15 cellular contexts compared by ENCODE assay signal in genomic region chr12:25712169-25712568, GRCh38.
DNase-seq lines count a peak whose midpoint lies in the region; ATAC-seq, FAIRE-seq and TF ChIP-seq lines count a peak whose summit lies in the region.
"Had no signal": no experiment of that assay in that cellular context is flagged by ENCODE, and none has a peak within 500 bp of the region (broad histone marks: within the 10 kb centered on the region; RNA-seq: fewer than 3 reads in every experiment).

No MANE protein-coding gene starts in this region.

- CTCF ChIA-PET in GM12878 (lab: Yijun Ruan, JAX): interaction anchor here (1.3 to 1.6 kb wide), 2 partner anchors 23 to 471 kb away, joined by 3 read pairs; no protein-coding TSS in a partner anchor

- intact Hi-C loops in GM12878 (cut with micrococcal nuclease; ENCODE audit: unreplicated experiment): loop anchor here (10.0 kb wide), 1 partner anchor 487 kb away; no protein-coding TSS in a partner anchor
- intact Hi-C loops in right cardiac atrium (cut with DNase I): no loop called here

- TF ChIP-seq RAD21 in GM12878 (IDR thresholded peaks at IDR 0.05; ENCODE audit: insufficient read depth, low read depth, low read length): no peak

- H3K27ac ChIP-seq in GM12878 (ENCODE audit: control insufficient read depth, insufficient read depth): no peak overlapping the region
- H3K27ac ChIP-seq in right cardiac atrium (ENCODE audit: low read length): no peak overlapping the region
- H3K27ac ChIP-seq: C4-2B, foreskin keratinocyte, SJSA1 had no signal

- no peak for TF ChIP-seq CTCF in GM12878 (IDR thresholded peaks at IDR 0.05 in 2 of 3, conservative IDR thresholded peaks at IDR 0.05 in 1 of 3; ENCODE audit: control insufficient read depth in 2 of 3, extremely low read depth in 1 of 3, insufficient read depth in 1 of 3, low read depth in 3 of 3, low read length in 3 of 3)

- H3K4me1 ChIP-seq in GM12878 (ENCODE audit: control insufficient read depth, insufficient read depth, low read length) (peaks cover 24% of the 10 kb centered on the region), right cardiac atrium (ENCODE audit: control insufficient read depth, insufficient read depth, low read length) (peaks cover 1% of the 10 kb centered on the region)
- H3K4me1 ChIP-seq: SJSA1 had no signal

- RAD21 ChIA-PET in GM12878 (lab: Charles Lee; ENCODE audit: unreplicated experiment): no interaction called here

- ATAC-seq in GM18867 (IDR thresholded peaks at IDR 0.05; ENCODE audit: unreplicated experiment) (peak; percentile 44), GM21529 (IDR thresholded peaks at IDR 0.05; ENCODE audit: unreplicated experiment) (peak; percentile 48), HG03342 (IDR thresholded peaks at IDR 0.05; ENCODE audit: unreplicated experiment) (peak; percentile 51), GM12878 (peak; percentile 81), right cardiac atrium (no peak)
- ATAC-seq: foreskin keratinocyte; stimulated activated naive CD8-positive, alpha-beta T cell treated with anti-CD3 and anti-CD28 coated beads, Interleukin-15, amount 100 ng/mL, for 72 hours had no signal

- H3K4me3 ChIP-seq in GM12878 (no peak overlapping the region), right cardiac atrium (ENCODE audit: low read length) (no peak overlapping the region)
- H3K4me3 ChIP-seq: SJSA1 had no signal

- peak overlapping the region; percentile 68; the same call in 1 of the 2 replicates for H3K4me2 ChIP-seq in GM12878 (ENCODE audit: control insufficient read depth, insufficient read depth)

- no TSS peak for BruUV-seq in GM12878 (replicated peaks; lab: Mats Ljungman, UMichigan)

- DNase-seq in GM12878 (ENCODE audit: low read depth, low spot score): peak; percentile 42
- DNase-seq in NCI-H2196 treated with DMSO at 0.1 percent for 48 hours (lab: John Stamatoyannopoulos, UW; ENCODE audit: unreplicated experiment): no peak
- DNase-seq in pons (ENCODE audit: low spot score): no peak
- DNase-seq in right cardiac atrium: no peak
- DNase-seq: activated naive CD4-positive, alpha-beta T cell treated with Interleukin-2 at 50 U/mL for 16 hours; DMS79 treated with DMSO at 0.1 percent for 48 hours; effector CD4-positive, alpha-beta T cell; foreskin keratinocyte; NCI-H2029 treated with DMSO at 0.1 percent for 48 hours; stimulated activated naive CD8-positive, alpha-beta T cell treated with anti-CD3 and anti-CD28 coated beads, Interleukin-15, amount 100 ng/mL, for 72 hours had no signal

- no peaks in the 10 kb centered on the region for H3K79me2 ChIP-seq in GM12878 (ENCODE audit: control insufficient read depth, insufficient read depth, low read length)

- H4K20me1 ChIP-seq in GM12878 (ENCODE audit: control insufficient read depth, insufficient read depth): no peaks in the 10 kb centered on the region

- no peak for TF ChIP-seq EP300 in GM12878 (IDR thresholded peaks at IDR 0.05; ENCODE audit: borderline replicate concordance in 1 of 2, control insufficient read depth in 1 of 2, low read depth in 2 of 2, low read length in 2 of 2)

- in situ Hi-C loops in GM12878 (cut with MboI): no loop called here

- H3K9me3 ChIP-seq in GM12878 (replicated peaks; ENCODE audit: control insufficient read depth, insufficient read depth, low read length) (peaks cover 11% of the 10 kb centered on the region), right cardiac atrium (ENCODE audit: control insufficient read depth, low read length) (peaks cover under 1% of the 10 kb centered on the region)
- H3K9me3 ChIP-seq: SJSA1 had no signal

- H3K9ac ChIP-seq in GM12878 (ENCODE audit: control insufficient read depth, insufficient read depth, low read length): no peak overlapping the region

- 25% methylated on average over 8 of the region's 8 CpGs for WGBS in GM12878 (ENCODE audit: insufficient coverage, insufficient replicate concordance, low lambda C conversion rate, missing lambda C conversion rate)
- WGBS in right cardiac atrium: 85% methylated on average over 8 of the region's 8 CpGs

- H3K27me3 ChIP-seq in GM12878 (replicated peaks in 1 of 2; ENCODE audit: control insufficient read depth in 2 of 2, insufficient read depth in 2 of 2, low read length in 1 of 2) (no peaks in the 10 kb centered on the region), right cardiac atrium (ENCODE audit: control insufficient read depth, insufficient read depth) (no peaks in the 10 kb centered on the region)
- H3K27me3 ChIP-seq: foreskin keratinocyte, SJSA1 had no signal

- FAIRE-seq in GM12878 (lab: Jason Lieb, UNC): no peak

- POLR2A ChIA-PET in GM12878 (lab: Charles Lee): interaction anchor here (0.6 kb wide), 1 partner anchor 10 kb away, joined by 3 read pairs; no protein-coding TSS in a partner anchor

- TF ChIP-seq POLR2A in GM12878 (IDR thresholded peaks at IDR 0.05; ENCODE audit: low read depth, low read length): no peak

- no peaks in the 10 kb centered on the region for H3K36me3 ChIP-seq in GM12878 (ENCODE audit: control insufficient read depth in 2 of 2, insufficient read depth in 2 of 2, low read length in 1 of 2)
- H3K36me3 ChIP-seq: SJSA1 had no signal

- SMC1A ChIA-PET in GM12878 (lab: Charles Lee; ENCODE audit: uncharacterized antibody, unreplicated experiment): interaction anchor here (0.6 kb wide), 1 partner anchor 16 kb away, joined by 3 read pairs; no protein-coding TSS in a partner anchor

- no peak overlapping the region for H2AFZ ChIP-seq in GM12878 (ENCODE audit: control insufficient read depth, low read depth, low read length)

TF ChIP-seq in GM12878, 131 proteins besides CTCF, POLR2A, EP300 and RAD21:
- TF ChIP-seq BCL11A (IDR thresholded peaks at IDR 0.05; ENCODE audit: low read depth, low read length) (no peak), EZH2 (IDR thresholded peaks at IDR 0.05; ENCODE audit: borderline replicate concordance, control insufficient read depth, low read depth, low read length) (no peak), EED (IDR thresholded peaks at IDR 0.05; ENCODE audit: low read depth) (0 out of 2 replicates have a peak, but pooled peaks have one; percentile 47), MEF2A (IDR thresholded peaks at IDR 0.05; ENCODE audit: insufficient read depth, low read depth, low read length) (peak; percentile 80; the same call in 1 of the 2 replicates), IRF4 (IDR thresholded peaks at IDR 0.05; ENCODE audit: low read depth, low read length) (0 out of 2 replicates have a peak, but pooled peaks have one; percentile 15), ZNF217 (IDR thresholded peaks at IDR 0.05) (0 out of 2 replicates have a peak, but pooled peaks have one; percentile 30), TCF3 (IDR thresholded peaks at IDR 0.05; ENCODE audit: borderline replicate concordance, insufficient read depth, low read depth, low read length) (no peak), POU2F2 (IDR thresholded peaks at IDR 0.05; ENCODE audit: borderline replicate concordance, low read depth, low read length) (no peak), NFIC (IDR thresholded peaks at IDR 0.05; ENCODE audit: low read depth, low read length) (no peak), IKZF1 (conservative IDR thresholded peaks at IDR 0.05) (peak; percentile 64), MTA3 (IDR thresholded peaks at IDR 0.05; ENCODE audit: borderline replicate concordance, low read length) (no peak), MEF2B (IDR thresholded peaks at IDR 0.05; ENCODE audit: partially characterized antibody, poor library complexity, severe bottlenecking) (peak; percentile 76), RUNX3 (IDR thresholded peaks at IDR 0.05; ENCODE audit: low read length) (peak; percentile 61; the same call in 1 of the 2 replicates), IKZF2 (IDR thresholded peaks at IDR 0.05) (peak; percentile 82), EGR1 (IDR thresholded peaks at IDR 0.05; ENCODE audit: borderline replicate concordance in 1 of 2, low read depth in 2 of 2, low read length in 2 of 2) (peak in 1 of 2 experiments; percentile 67; a peak in 1 of 3 replicates), DPF2 (IDR thresholded peaks at IDR 0.05) (0 out of 2 replicates have a peak, but pooled peaks have one; percentile 33), RELA (IDR thresholded peaks at IDR 0.05; ENCODE audit: borderline replicate concordance, partially characterized antibody) (peak; percentile 7), JUNB (IDR thresholded peaks at IDR 0.05) (peak; percentile 58), BHLHE40 (IDR thresholded peaks at IDR 0.05; ENCODE audit: borderline replicate concordance in 1 of 2, low read depth in 2 of 2, low read length in 1 of 2) (peak in 1 of 2 experiments; percentile 64; a peak in 2 of 4 replicates)
- TF ChIP-seq, protein P1, sequence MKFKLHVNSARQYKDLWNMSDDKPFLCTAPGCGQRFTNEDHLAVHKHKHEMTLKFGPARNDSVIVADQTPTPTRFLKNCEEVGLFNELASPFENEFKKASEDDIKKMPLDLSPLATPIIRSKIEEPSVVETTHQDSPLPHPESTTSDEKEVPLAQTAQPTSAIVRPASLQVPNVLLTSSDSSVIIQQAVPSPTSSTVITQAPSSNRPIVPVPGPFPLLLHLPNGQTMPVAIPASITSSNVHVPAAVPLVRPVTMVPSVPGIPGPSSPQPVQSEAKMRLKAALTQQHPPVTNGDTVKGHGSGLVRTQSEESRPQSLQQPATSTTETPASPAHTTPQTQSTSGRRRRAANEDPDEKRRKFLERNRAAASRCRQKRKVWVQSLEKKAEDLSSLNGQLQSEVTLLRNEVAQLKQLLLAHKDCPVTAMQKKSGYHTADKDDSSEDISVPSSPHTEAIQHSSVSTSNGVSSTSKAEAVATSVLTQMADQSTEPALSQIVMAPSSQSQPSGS (IDR thresholded peaks at IDR 0.05; ENCODE audit: low read length): 0 out of 2 replicates have a peak, but pooled peaks have one; percentile 16

Comparison
In these comparisons a context has a peak if more than half of its experiments do, and no peak if none do; other contexts are left out.
1. ATAC-seq: peak in GM18867 (single experiment), GM21529 (single experiment), HG03342 (single experiment) and GM12878 (single experiment); none in right cardiac atrium (0 of 2).